ENCODE assay signal across 8 cellular contexts in genomic region chr5:68534131-68534940, GRCh38.
DNase-seq lines count a peak whose midpoint lies in the region; ATAC-seq, FAIRE-seq and TF ChIP-seq lines count a peak whose summit lies in the region.
"Had no signal": no experiment of that assay in that cellular context is flagged by ENCODE, and none has a peak within 500 bp of the region (broad histone marks: within the 10 kb centered on the region; RNA-seq: fewer than 3 reads in every experiment).

No MANE protein-coding gene starts in this region.

- no peak overlapping the region for H3K4me2 ChIP-seq in K562 (ENCODE audit: insufficient read depth, low read length)

- TF ChIP-seq RAD21 in K562 (CRISPR knock-in tag; conservative IDR thresholded peaks at IDR 0.05 in 1 of 2, IDR thresholded peaks at IDR 0.05 in 1 of 2) = no peak

- POLR2A ChIA-PET in K562 (lab: Yijun Ruan, JAX) = no interaction called here

- ATAC-seq in K562 (no peak), left lobe of liver (peak; percentile 90)

- no peak overlapping the region for H3K4me3 ChIP-seq in K562
- H3K4me3 ChIP-seq in tibial nerve = peak overlapping the region in 2 of 4 donors; percentile 2 to 30

- H3K4me1 ChIP-seq in K562 (replicated peaks in 1 of 2; ENCODE audit: control insufficient read depth in 2 of 2, insufficient read depth in 2 of 2, low read length in 2 of 2) (no peaks in the 10 kb centered on the region; a peak in 2 of 5 replicates), tibial nerve (peaks cover 0 to 32% (median 8%) of the 10 kb centered on the region in 4 donors)

- CTCF ChIA-PET in K562 (lab: Yijun Ruan, JAX; ENCODE audit: low intra/inter-chr PET ratio) = no interaction called here

- H3K9me3 ChIP-seq in K562 (replicated peaks; ENCODE audit: control insufficient read depth, insufficient read depth, low read depth, low read length) = no peaks in the 10 kb centered on the region
- H3K9me3 ChIP-seq in tibial nerve = no peaks in the 10 kb centered on the region

- 4% methylated on average over 12 of the region's 12 CpGs for WGBS in K562 (ENCODE audit: insufficient coverage, low coverage, missing lambda C conversion rate)
- WGBS in tibial nerve, 2 donors = 11 to 22% methylated on average over 12 of the region's 12 CpGs

- no peaks in the 10 kb centered on the region for H3K9me1 ChIP-seq in K562 (ENCODE audit: control insufficient read depth, insufficient read depth, low read length)

- intact Hi-C loops in K562 (cut with micrococcal nuclease) = no loop called here

- DNase-seq in NCI-H1092 (lab: John Stamatoyannopoulos, UW) (peak; percentile 85), K562 (ENCODE audit: extremely low read depth in 1 of 4, low spot score in 3 of 4) (no peak), left lobe of liver (ENCODE audit: low spot score) (peak; percentile 91), tibial nerve (ENCODE audit: low spot score in 2 of 2) (no peak), T-helper 1 cell (no peak), NCI-H1436 treated with DMSO at 0.1 percent for 48 hours (lab: John Stamatoyannopoulos, UW) (no peak), DMS114 treated with DMSO at 0.1 percent for 48 hours (lab: John Stamatoyannopoulos, UW; ENCODE audit: unreplicated experiment) (no peak)
- DNase-seq: activated T-cell treated with anti-CD3 and anti-CD28 coated beads, Interleukin-2, amount 50 U/mL, for 48 hours had no signal

- H3K27me3 ChIP-seq in K562 (ENCODE audit: control insufficient read depth in 2 of 2, insufficient read depth in 2 of 2, low read length in 2 of 2) (peaks cover 6 to 14% of the 10 kb centered on the region in 2 experiments; a peak in 4 of 5 replicates), tibial nerve (no peaks in the 10 kb centered on the region)

- peak overlapping the region; percentile 21; the same call in 1 of the 2 replicates for H2AFZ ChIP-seq in K562 (ENCODE audit: low read depth, low read length)

- no peak overlapping the region for H3K27ac ChIP-seq in K562 (ENCODE audit: extremely low read depth, low read depth, low read length)
- peak overlapping the region; percentile 19 to 81 (median 58) for H3K27ac ChIP-seq in tibial nerve

- in situ Hi-C loops in K562 (cut with MboI) = no loop called here

- TF ChIP-seq POLR2A in K562 (conservative IDR thresholded peaks at IDR 0.05) = no peak
- TF ChIP-seq POLR2A in tibial nerve (IDR thresholded peaks at IDR 0.05) = no peak

- no peaks in the 10 kb centered on the region for H4K20me1 ChIP-seq in K562 (replicated peaks; ENCODE audit: control insufficient read depth, insufficient read depth, low read length)

- H3K9ac ChIP-seq in K562 (ENCODE audit: insufficient read depth in 1 of 2, low read depth in 2 of 2, low read length in 2 of 2) = peak overlapping the region in 1 of 2 experiments; percentile 28; a peak in 1 of 4 replicates

- no TSS peak for BruUV-seq in K562 (replicated peaks; lab: Mats Ljungman, UMichigan)

- no peak for TF ChIP-seq EP300 in K562 (IDR thresholded peaks at IDR 0.05; ENCODE audit: low read length)
- peak; percentile 10 for TF ChIP-seq EP300 in tibial nerve (IDR thresholded peaks at IDR 0.05)

- TF ChIP-seq CTCF in K562 (IDR thresholded peaks at IDR 0.05 in 2 of 3, conservative IDR thresholded peaks at IDR 0.05 in 1 of 3; ENCODE audit: insufficient read depth in 2 of 3, low read depth in 1 of 3, low read length in 3 of 3) = no peak
- no peak for TF ChIP-seq CTCF in tibial nerve (IDR thresholded peaks at IDR 0.05)

- FAIRE-seq in K562 (lab: Jason Lieb, UNC) = no peak

- H3K36me3 ChIP-seq in K562 (ENCODE audit: control insufficient read depth, insufficient read depth, low read length) (no peaks in the 10 kb centered on the region), tibial nerve (no peaks in the 10 kb centered on the region)

- no peaks in the 10 kb centered on the region for H3K79me2 ChIP-seq in K562 (ENCODE audit: control insufficient read depth, insufficient read depth, low read length)

TF ChIP-seq in K562, 482 proteins besides CTCF, POLR2A, EP300 and RAD21:
- TF ChIP-seq SMAD2 (IDR thresholded peaks at IDR 0.05; ENCODE audit: low read depth, low read length) (no peak), ZFP91 (CRISPR knock-in tag; IDR thresholded peaks at IDR 0.05) (no peak), NELFE (IDR thresholded peaks at IDR 0.05; ENCODE audit: insufficient read depth, insufficient read length) (no peak), CREB5 (CRISPR knock-in tag; IDR thresholded peaks at IDR 0.05) (no peak), MTA3 (IDR thresholded peaks at IDR 0.05; ENCODE audit: borderline replicate concordance) (no peak), ZBTB34 (CRISPR knock-in tag; IDR thresholded peaks at IDR 0.05) (no peak)
TF ChIP-seq in K562: peak in this region for 0.

Comparison
In these comparisons a context has a peak if more than half of its experiments do, and no peak if none do; other contexts are left out.
1. DNase-seq: peak in NCI-H1092 (single experiment) and left lobe of liver (single experiment); none in K562 (0 of 4), tibial nerve (0 of 2), T-helper 1 cell (0 of 5), NCI-H1436 treated with DMSO at 0.1 percent for 48 hours (single experiment) and DMS114 treated with DMSO at 0.1 percent for 48 hours (single experiment).